ENCODE assay signal across 8 cellular contexts in genomic region chr10:130136214-130137076, GRCh38.
DNase-seq lines count a peak whose midpoint lies in the region; ATAC-seq lines count a peak whose summit lies in the region.

Gene GLRX3 (plus strand): TSS chr10:130136391. CDS start chr10:130136421, 30 bp downstream.

- peaks cover 29% of the 10 kb centered on the region for H3K4me1 Mint-ChIP-seq in central memory CD8-positive, alpha-beta T cell

- H3K9me3 Mint-ChIP-seq in central memory CD8-positive, alpha-beta T cell: no peaks in the 10 kb centered on the region

- peaks cover 51% of the 10 kb centered on the region for H3K79me2 ChIP-seq in ACC112 (ENCODE audit: control insufficient read depth, insufficient read depth, low read length, unreplicated experiment)

- H3K27ac Mint-ChIP-seq in central memory CD8-positive, alpha-beta T cell (ENCODE audit: low read depth): peak within 1 kb of the TSS; percentile 90

- H3K4me3 ChIP-seq in ACC112 (ENCODE audit: low read depth, low read length): peak within 1 kb of the TSS; percentile 88

- DNase-seq in NCI-H2227 (lab: John Stamatoyannopoulos, UW; ENCODE audit: unreplicated experiment): peak; percentile 86
- peak; percentile 68 to 75 for DNase-seq in central memory CD8-positive, alpha-beta T cell (ENCODE audit: low spot score in 2 of 2)
- DNase-seq in islet precursor cell: peak; percentile 93
- DNase-seq in stimulated activated CD4-positive, alpha-beta T cell treated with anti-CD3 and anti-CD28 coated beads, Interleukin-12 subunit alpha, Interleukin-12 subunit beta, amount 100 ng/mL, for 48 hours (ENCODE audit: low read depth in 2 of 3, low spot score in 1 of 3): peak; percentile 74 to 89 (median 81)

- H3K4me3 Mint-ChIP-seq in central memory CD8-positive, alpha-beta T cell: peak within 1 kb of the TSS; percentile 93

- H3K36me3 Mint-ChIP-seq in central memory CD8-positive, alpha-beta T cell (ENCODE audit: insufficient read depth): peaks cover 6% of the 10 kb centered on the region

- peak within 1 kb of the TSS; percentile 77 for H3K27ac ChIP-seq in ACC112 (ENCODE audit: low read depth, low read length)

- no peaks in the 10 kb centered on the region for H3K27me3 Mint-ChIP-seq in central memory CD8-positive, alpha-beta T cell

- H3K36me3 ChIP-seq in ACC112 (ENCODE audit: insufficient read depth, low read length): peaks cover 7% of the 10 kb centered on the region; the same call in 1 of the 2 replicates

- H3K4me1 ChIP-seq in ACC112 (ENCODE audit: control insufficient read depth, insufficient read depth, low read length, unreplicated experiment): peaks cover 40% of the 10 kb centered on the region

- peak within 1 kb of the TSS; percentile 55 for H2AFZ ChIP-seq in ACC112 (ENCODE audit: low read length, unreplicated experiment)

- no peaks in the 10 kb centered on the region for H3K27me3 ChIP-seq in ACC112 (ENCODE audit: insufficient read depth, low read length)

- ATAC-seq in GM18520 (IDR thresholded peaks at IDR 0.05; ENCODE audit: unreplicated experiment) (peak; percentile 71), HG03060 (IDR thresholded peaks at IDR 0.05; ENCODE audit: low read depth, unreplicated experiment) (peak; percentile 31)
- ATAC-seq in activated CD4-positive, CD25-positive, alpha-beta regulatory T cell treated with anti-CD3 and anti-CD28 coated beads, Interleukin-2, amount 50 U/mL, for 24 hours: peak; percentile 81 to 83
- ATAC-seq in central memory CD8-positive, alpha-beta T cell (replicated peaks; ENCODE audit: extremely low read depth, poor library complexity, severe bottlenecking): peak; percentile 92

Comparison
In these comparisons a context has a peak if more than half of its experiments do, and no peak if none do; other contexts are left out.
1. Peak in every context shown above with its lines: DNase-seq, ATAC-seq, H3K4me3 ChIP-seq and H3K27ac ChIP-seq.
2. ATAC-seq: peak in every context shown above with its lines; median percentile 92 in central memory CD8-positive, alpha-beta T cell; 82 in activated CD4-positive, CD25-positive, alpha-beta regulatory T cell treated with anti-CD3 and anti-CD28 coated beads, Interleukin-2, amount 50 U/mL, for 24 hours; 71 in GM18520; 31 in HG03060.